ENCODE assay signal across 8 cellular contexts in genomic region chr5:86880785-86881492, GRCh38.
DNase-seq lines count a peak whose midpoint lies in the region; ATAC-seq, FAIRE-seq and TF ChIP-seq lines count a peak whose summit lies in the region.

No MANE protein-coding gene starts in this region.

- H3K9me3 Mint-ChIP-seq in H9, result no peaks in the 10 kb centered on the region

- peak; percentile 72 for TF ChIP-seq RAD21 in GM12878 (IDR thresholded peaks at IDR 0.05; ENCODE audit: insufficient read depth, low read depth, low read length)

- H3K23me2 ChIP-seq in H9 (ENCODE audit: insufficient read length, low read depth, low read length, poor library complexity, severe bottlenecking), result no peaks in the 10 kb centered on the region

- H3K27me3 ChIP-seq in H9 (ENCODE audit: insufficient read depth, low read length), result no peaks in the 10 kb centered on the region
- no peaks in the 10 kb centered on the region for H3K27me3 ChIP-seq in Karpas-422 (ENCODE audit: low read length)
- no peaks in the 10 kb centered on the region for H3K27me3 ChIP-seq in GM12878 (replicated peaks in 1 of 2; ENCODE audit: control insufficient read depth in 2 of 2, insufficient read depth in 2 of 2, low read length in 1 of 2)

- RAD21 ChIA-PET in GM12878 (lab: Charles Lee; ENCODE audit: unreplicated experiment), result interaction anchor here (1.0 to 2.1 kb wide), 5 partner anchors 88 to 900 kb away, joined by 4 to 11 read pairs (median 6); no protein-coding TSS in a partner anchor

- no peak overlapping the region for H4K91ac ChIP-seq in H9 (ENCODE audit: insufficient read length, low read depth, low read length)

- H2BK20ac ChIP-seq in H9 (ENCODE audit: low read depth, low read length, poor library complexity, severe bottlenecking), result no peak overlapping the region

- H3K4me1 Mint-ChIP-seq in H9, result peaks cover 19 to 20% of the 10 kb centered on the region in 2 experiments

- H3K4me2 ChIP-seq in H9 (ENCODE audit: insufficient read depth, insufficient read length, low read length), result no peak overlapping the region
- H3K4me2 ChIP-seq in Karpas-422 (ENCODE audit: low read depth, low read length, poor library complexity, severe bottlenecking), result no peak overlapping the region
- no peak overlapping the region for H3K4me2 ChIP-seq in GM12878 (ENCODE audit: control insufficient read depth, insufficient read depth)

- no peak overlapping the region for H3K4ac ChIP-seq in H9 (ENCODE audit: low read depth, low read length)

- H2AFZ ChIP-seq in H9 (ENCODE audit: low read length), result no peak overlapping the region
- no peak overlapping the region for H2AFZ ChIP-seq in Karpas-422 (ENCODE audit: low read length)
- no peak overlapping the region for H2AFZ ChIP-seq in GM12878 (ENCODE audit: control insufficient read depth, low read depth, low read length)

- intact Hi-C loops in GM12878 (cut with micrococcal nuclease; ENCODE audit: unreplicated experiment), result loop anchor here (1.0 to 10.0 kb wide), 3 partner anchors 87 to 524 kb away; no protein-coding TSS in a partner anchor

- no peak overlapping the region for H2BK12ac ChIP-seq in H9 (ENCODE audit: insufficient read length, low read depth, low read length)

- H2BK120ac ChIP-seq in H9 (ENCODE audit: low read depth, low read length, poor library complexity, severe bottlenecking), result no peak overlapping the region

- H3K4me1 ChIP-seq in H9 (ENCODE audit: insufficient read depth, low read length), result no peaks in the 10 kb centered on the region; the same call in 1 of the 2 replicates
- H3K4me1 ChIP-seq in Karpas-422 (ENCODE audit: low read length), result no peaks in the 10 kb centered on the region
- H3K4me1 ChIP-seq in GM12878 (ENCODE audit: control insufficient read depth, insufficient read depth, low read length), result no peaks in the 10 kb centered on the region

- H3K27me3 Mint-ChIP-seq in H9 (ENCODE audit: low read depth), result no peaks in the 10 kb centered on the region

- H3K27ac ChIP-seq in H9 (ENCODE audit: insufficient read length, low read depth, low read length) (no peak overlapping the region), Karpas-422 (ENCODE audit: low read length) (no peak overlapping the region), RWPE1 (no peak overlapping the region), GM12878 (ENCODE audit: control insufficient read depth, insufficient read depth) (no peak overlapping the region)

- peak overlapping the region in 1 of 3 experiments; percentile 89; a peak in 1 of 7 replicates for H3K27ac Mint-ChIP-seq in H9

- CTCF ChIA-PET in RWPE1 (lab: Yijun Ruan, JAX), result interaction anchor here (0.5 to 3.6 kb wide), 17 partner anchors 9 to 911 kb away, joined by 3 to 58 read pairs (median 4); no protein-coding TSS in a partner anchor
- CTCF ChIA-PET in GM12878 (lab: Yijun Ruan, JAX), result interaction anchor here (0.6 to 2.1 kb wide), 21 partner anchors 9 to 665 kb away, joined by 3 to 16 read pairs (median 3); no protein-coding TSS in a partner anchor

- no peaks in the 10 kb centered on the region for H3K79me2 ChIP-seq in H9 (ENCODE audit: insufficient read depth, low read length)
- no peaks in the 10 kb centered on the region for H3K79me2 ChIP-seq in Karpas-422 (ENCODE audit: low read length)
- H3K79me2 ChIP-seq in GM12878 (ENCODE audit: control insufficient read depth, insufficient read depth, low read length), result no peaks in the 10 kb centered on the region

- no peak overlapping the region for H3K56ac ChIP-seq in H9 (ENCODE audit: insufficient read length, low read depth, low read length)

- H2BK15ac ChIP-seq in H9 (ENCODE audit: low read depth, low read length), result no peak overlapping the region

- DNase-seq in activated T-cell treated with anti-CD3 and anti-CD28 coated beads for 24 hours (ENCODE audit: low read depth), result peak; percentile 30
- DNase-seq in activated T-cell treated with anti-CD3 and anti-CD28 coated beads, Interleukin-2, amount 50 U/mL, for 1 hour, result no peak
- DNase-seq in H9, result peak; percentile 89
- peak; percentile 82 for DNase-seq in Karpas-422
- peak; percentile 80 for DNase-seq in RWPE1 (ENCODE audit: low spot score)
- peak; percentile 12 for DNase-seq in GM12878 (ENCODE audit: low read depth, low spot score)
- peak; percentile 93 for DNase-seq in iPS DF 19.7 (ENCODE audit: low read depth, low spot score)
- peak; percentile 13 to 17 for DNase-seq in stimulated activated CD4-positive, alpha-beta T cell treated with anti-CD3 and anti-CD28 coated beads, Interleukin-15, amount 100 ng/mL, for 48 hours (ENCODE audit: low read depth in 2 of 2)

- no peak overlapping the region for H3K18ac ChIP-seq in H9 (ENCODE audit: insufficient read length, low read depth, low read length)

- H3K23ac ChIP-seq in H9 (ENCODE audit: insufficient read length, low read depth, low read length), result no peak overlapping the region

- no peak overlapping the region for H2BK5ac ChIP-seq in H9 (ENCODE audit: insufficient read length, low read length)

- H4K8ac ChIP-seq in H9 (replicated peaks; ENCODE audit: insufficient read length, low read depth, low read length), result no peak overlapping the region

- H3K9ac ChIP-seq in H9 (ENCODE audit: extremely low read depth, insufficient read length, low read length), result no peak overlapping the region
- no peak overlapping the region for H3K9ac ChIP-seq in Karpas-422 (ENCODE audit: low read length)
- H3K9ac ChIP-seq in GM12878 (ENCODE audit: control insufficient read depth, insufficient read depth, low read length), result no peak overlapping the region

- no peak for TF ChIP-seq EP300 in GM12878 (IDR thresholded peaks at IDR 0.05; ENCODE audit: borderline replicate concordance in 1 of 2, control insufficient read depth in 1 of 2, low read depth in 2 of 2, low read length in 2 of 2)

- H3T11ph ChIP-seq in H9 (ENCODE audit: low read length), result no peak overlapping the region

- ATAC-seq in GM12878, result peak; percentile 97

- no peaks in the 10 kb centered on the region for H3K9me2 ChIP-seq in Karpas-422 (replicated peaks; ENCODE audit: insufficient read depth, low read length)

- H3K4me3 Mint-ChIP-seq in H9, result no peak overlapping the region

- POLR2A ChIA-PET in RWPE1 (lab: Yijun Ruan, JAX; ENCODE audit: low non-redundant PET) (no interaction called here), GM12878 (lab: Charles Lee) (no interaction called here)

- no peak for FAIRE-seq in GM12878 (lab: Jason Lieb, UNC)

- SMC1A ChIA-PET in GM12878 (lab: Charles Lee; ENCODE audit: uncharacterized antibody, unreplicated experiment), result interaction anchor here (1.0 to 1.7 kb wide), 10 partner anchors 9 to 519 kb away, joined by 3 to 15 read pairs (median 4); no protein-coding TSS in a partner anchor

- no TSS peak for BruUV-seq in GM12878 (replicated peaks; lab: Mats Ljungman, UMichigan)

- no peaks in the 10 kb centered on the region for H3K79me1 ChIP-seq in H9 (ENCODE audit: insufficient read depth, low read depth, low read length, poor library complexity, severe bottlenecking)

- H3K9me3 ChIP-seq in H9 (ENCODE audit: control insufficient read depth, low read depth, low read length), result no peaks in the 10 kb centered on the region
- no peaks in the 10 kb centered on the region for H3K9me3 ChIP-seq in Karpas-422 (ENCODE audit: low read length)
- H3K9me3 ChIP-seq in GM12878 (replicated peaks; ENCODE audit: control insufficient read depth, insufficient read depth, low read length), result no peaks in the 10 kb centered on the region

- no peak overlapping the region for H4K5ac ChIP-seq in H9 (ENCODE audit: insufficient read length, low read depth, low read length)

- peak; percentile 98 for TF ChIP-seq CTCF in H9 (conservative IDR thresholded peaks at IDR 0.05)
- peak; percentile 80 for TF ChIP-seq CTCF in RWPE1 (conservative IDR thresholded peaks at IDR 0.05; ENCODE audit: low read depth)
- peak; percentile 63 to 77 (median 64) for TF ChIP-seq CTCF in GM12878 (IDR thresholded peaks at IDR 0.05 in 2 of 3, conservative IDR thresholded peaks at IDR 0.05 in 1 of 3; ENCODE audit: control insufficient read depth in 2 of 3, extremely low read depth in 1 of 3, insufficient read depth in 1 of 3, low read depth in 3 of 3, low read length in 3 of 3)

- H3K4me3 ChIP-seq in Karpas-422 (ENCODE audit: low read length) (no peak overlapping the region), GM12878 (no peak overlapping the region)

- H3K14ac ChIP-seq in H9 (ENCODE audit: insufficient read depth, low read length), result no peak overlapping the region

- no peak for TF ChIP-seq POLR2A in GM12878 (IDR thresholded peaks at IDR 0.05; ENCODE audit: low read depth, low read length)

- H4K20me1 ChIP-seq in H9 (ENCODE audit: control insufficient read depth, insufficient read depth, insufficient read length) (no peaks in the 10 kb centered on the region), Karpas-422 (ENCODE audit: insufficient read depth, low read depth, low read length) (no peaks in the 10 kb centered on the region), GM12878 (ENCODE audit: control insufficient read depth, insufficient read depth) (no peaks in the 10 kb centered on the region)

- in situ Hi-C loops in GM12878 (cut with MboI), result no loop called here

- H2AK5ac ChIP-seq in H9 (ENCODE audit: insufficient read length, low read length), result no peak overlapping the region

- no peaks in the 10 kb centered on the region for H3K36me3 ChIP-seq in Karpas-422 (ENCODE audit: insufficient read depth, low read length)
- no peaks in the 10 kb centered on the region for H3K36me3 ChIP-seq in GM12878 (ENCODE audit: control insufficient read depth in 2 of 2, insufficient read depth in 2 of 2, low read length in 1 of 2)

- no peaks in the 10 kb centered on the region for H3K36me3 Mint-ChIP-seq in H9 (ENCODE audit: insufficient read depth in 1 of 3, low read depth in 3 of 3)

- WGBS in H9 (ENCODE audit: extremely low coverage, insufficient read length, low lambda C conversion rate), result no CpG with 5 or more reads among the region's 3 CpGs
- 0% methylated on average over 3 of the region's 3 CpGs for WGBS in GM12878 (ENCODE audit: insufficient coverage, insufficient replicate concordance, low lambda C conversion rate, missing lambda C conversion rate)

TF ChIP-seq in GM12878, 131 proteins besides CTCF, POLR2A, EP300 and RAD21:
- TF ChIP-seq SMC3 (IDR thresholded peaks at IDR 0.05; ENCODE audit: borderline replicate concordance, low read length) (peak; percentile 69), IRF5 (IDR thresholded peaks at IDR 0.05; ENCODE audit: borderline replicate concordance) (no peak)
